1 cellular context compared by ENCODE assay signal in the genomic region with DNA sequence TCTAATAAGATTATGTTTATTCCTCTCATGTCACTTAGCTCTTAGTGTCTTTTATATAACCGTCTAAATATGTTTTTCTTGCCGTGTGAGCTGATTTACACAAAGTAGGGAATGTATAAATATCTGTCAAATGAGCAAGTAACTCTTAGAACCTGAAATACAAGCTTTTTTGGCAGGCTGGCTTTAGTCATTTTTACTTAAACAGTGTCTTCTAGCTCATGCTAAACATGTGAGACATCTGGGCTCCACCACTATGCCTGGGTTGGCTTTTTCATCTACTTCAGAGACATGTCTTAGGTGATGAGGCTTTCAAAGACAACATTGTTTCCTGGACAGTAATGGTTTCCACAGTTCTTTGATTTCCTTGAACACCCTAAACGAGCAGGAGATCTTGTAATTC.
TF ChIP-seq lines count a peak whose summit lies in the region.

No MANE protein-coding gene starts in this region.

TF ChIP-seq in IMR-90, 13 proteins besides CTCF, POLR2A, EP300 and RAD21 (continued from another document):
- no peak for TF ChIP-seq FOS (IDR thresholded peaks at IDR 0.05; ENCODE audit: low read depth, low read length)
- TF ChIP-seq MXI1 (IDR thresholded peaks at IDR 0.05; ENCODE audit: borderline replicate concordance, low read depth, low read length), result no peak
- TF ChIP-seq, protein P1, sequence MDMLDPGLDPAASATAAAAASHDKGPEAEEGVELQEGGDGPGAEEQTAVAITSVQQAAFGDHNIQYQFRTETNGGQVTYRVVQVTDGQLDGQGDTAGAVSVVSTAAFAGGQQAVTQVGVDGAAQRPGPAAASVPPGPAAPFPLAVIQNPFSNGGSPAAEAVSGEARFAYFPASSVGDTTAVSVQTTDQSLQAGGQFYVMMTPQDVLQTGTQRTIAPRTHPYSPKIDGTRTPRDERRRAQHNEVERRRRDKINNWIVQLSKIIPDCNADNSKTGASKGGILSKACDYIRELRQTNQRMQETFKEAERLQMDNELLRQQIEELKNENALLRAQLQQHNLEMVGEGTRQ (IDR thresholded peaks at IDR 0.05; ENCODE audit: low read depth, low read length), result no peak
- TF ChIP-seq MAFK (IDR thresholded peaks at IDR 0.05; ENCODE audit: low read depth, low read length), result no peak
